ENCODE assay signal across 8 cellular contexts in the genomic region with DNA sequence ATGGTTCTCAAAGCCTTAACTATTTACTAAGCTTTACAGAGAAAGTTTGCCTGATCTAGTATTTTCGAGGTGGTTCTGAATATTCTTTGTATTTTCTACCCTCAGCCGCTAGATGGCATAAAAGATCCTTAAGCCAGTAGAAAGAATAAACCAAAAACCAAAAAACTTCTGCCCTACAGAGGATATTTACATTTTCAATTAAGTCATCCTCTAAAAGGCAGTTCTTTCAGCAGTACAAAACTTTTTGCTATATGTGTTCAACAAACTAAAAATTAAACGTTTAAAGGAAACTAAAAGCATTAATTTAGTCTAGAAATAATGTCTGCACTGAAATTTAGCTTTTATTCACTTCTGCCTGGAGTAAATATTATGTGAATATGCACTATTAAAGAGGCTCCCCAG.
DNase-seq lines count a peak whose midpoint lies in the region; ATAC-seq and TF ChIP-seq lines count a peak whose summit lies in the region.

No MANE protein-coding gene starts in this region.

- no peak overlapping the region for H3K27ac ChIP-seq in sigmoid colon

- peak; percentile 24 to 40 for DNase-seq in NCI-H2081 (lab: John Stamatoyannopoulos, UW)
- DNase-seq in NCI-H2081 treated with DMSO at 0.1 percent for 48 hours (lab: John Stamatoyannopoulos, UW), result no peak
- peak; percentile 57 for DNase-seq in MV-4-11 (lab: John Stamatoyannopoulos, UW)
- peak; percentile 49 for DNase-seq in SW480 (ENCODE audit: low spot score)
- peak; percentile 18 for DNase-seq in germinal center (ENCODE audit: low spot score)
- DNase-seq in sigmoid colon, result no peak
- DNase-seq in left colon, result no peak

- no peak overlapping the region for H3K4me3 ChIP-seq in sigmoid colon

- TF ChIP-seq CTCF in sigmoid colon (IDR thresholded peaks at IDR 0.05), result peak in 3 of 4 experiments; percentile 58 to 78 (median 60)

- no peaks in the 10 kb centered on the region for H3K27me3 ChIP-seq in sigmoid colon

- 0 to 3% methylated on average over 3 of the region's 3 CpGs for WGBS in sigmoid colon, 2 donors

- TF ChIP-seq EP300 in sigmoid colon (IDR thresholded peaks at IDR 0.05), result no peak

- no peak for ATAC-seq in left colon
- ATAC-seq in HG03139 (IDR thresholded peaks at IDR 0.05; ENCODE audit: unreplicated experiment), result no peak

- no peaks in the 10 kb centered on the region for H3K9me3 ChIP-seq in sigmoid colon

- intact Hi-C loops in sigmoid colon (cut with DNase I) (loop anchor here (5.0 kb wide), 2 partner anchors 190 to 700 kb away; no protein-coding TSS in a partner anchor), left colon (cut with DNase I, micrococcal nuclease) (loop anchor here (2.0 to 10.0 kb wide), 2 partner anchors 189 to 303 kb away; no protein-coding TSS in a partner anchor)

- no peaks in the 10 kb centered on the region for H3K36me3 ChIP-seq in sigmoid colon

- peaks cover 0 to 6% (median 0%) of the 10 kb centered on the region in 4 donors for H3K4me1 ChIP-seq in sigmoid colon

- no peak for TF ChIP-seq POLR2A in sigmoid colon (IDR thresholded peaks at IDR 0.05)

Comparison
In these comparisons a context has a peak if more than half of its experiments do, and no peak if none do; other contexts are left out.
1. DNase-seq: peak in NCI-H2081 (2 of 2), MV-4-11 (single experiment), SW480 (single experiment) and germinal center (single experiment); none in NCI-H2081 treated with DMSO at 0.1 percent for 48 hours (single experiment), sigmoid colon (single experiment) and left colon (0 of 2).